ENCODE assay signal across 35 cellular contexts in genomic region chr3:46252980-46253379, GRCh38. TPM values are rescaled to one million over a fixed set of nuclear protein-coding genes. Genes with fewer than 3 reads are reported as not detected.
"Had no signal": no experiment of that assay in that cellular context is flagged by ENCODE, and none has a peak within 500 bp of the region (broad histone marks: within the 10 kb centered on the region; RNA-seq: fewer than 3 reads in every experiment).

No MANE protein-coding gene starts in this region.

- H3K36me3 ChIP-seq: adrenal gland, breast epithelium, MG63, Peyer's patch, SJSA1 had no signal

- H3K27ac Mint-ChIP-seq: activated CD4-positive, alpha-beta memory T cell treated with anti-CD3 and anti-CD28 coated beads, Interleukin-2, amount 10 ng/mL, durations not matched to agents 7 days and 5 days; activated naive CD4-positive, alpha-beta T cell treated with anti-CD3 and anti-CD28 coated beads, Interleukin-2, amount 50 U/mL, for 24 hours; activated T-helper 1 cell treated with anti-CD3 and anti-CD28 coated beads, Interleukin-12 subunit alpha, Interleukin-12 subunit beta, Interleukin-2, Interleukin-4 antibody, amounts not matched to agents 30 ng/mL and 10 ng/mL and 1 ng/mL, durations not matched to agents 14 hours and 24 hours and 36 hours; T-helper 1 cell treated with Interleukin-12 subunit alpha and Interleukin-12 subunit beta and Interleukin-4 antibody, amounts not matched to agents 30 μg/mL and 1 μg/mL, for 36 hours; T-helper 2 cell treated with Interferon-gamma antibody and Interleukin-4, amounts not matched to agents 5 μg/mL and 100 μg/mL, for 36 hours had no signal

- H3K27ac ChIP-seq: adrenal gland, body of pancreas, breast epithelium, Peyer's patch, SJSA1 had no signal

- ATAC-seq: activated CD4-positive, CD25-positive, alpha-beta regulatory T cell treated with anti-CD3 and anti-CD28 coated beads, Interleukin-2, amount 50 U/mL, for 24 hours; activated T-cell treated with anti-CD3 and anti-CD28 coated beads, Interleukin-2, amount 50 U/mL, for 4 hours; body of pancreas; PC-3 had no signal

- H3K9me3 Mint-ChIP-seq: activated naive CD4-positive, alpha-beta T cell treated with anti-CD3 and anti-CD28 coated beads, Interleukin-2, amount 50 U/mL, for 24 hours; activated T-cell treated with anti-CD3 and anti-CD28 coated beads, Interleukin-2, amount 50 U/mL, for 4 hours had no signal

- H3K4me3 Mint-ChIP-seq: activated CD4-positive, alpha-beta memory T cell treated with anti-CD3 and anti-CD28 coated beads, Interleukin-2, amount 10 ng/mL, durations not matched to agents 7 days and 5 days; activated naive CD4-positive, alpha-beta T cell treated with anti-CD3 and anti-CD28 coated beads, Interleukin-2, amount 50 U/mL, for 24 hours; activated T-cell treated with anti-CD3 and anti-CD28 coated beads, Interleukin-2, amount 50 U/mL, for 4 hours; activated T-helper 1 cell treated with anti-CD3 and anti-CD28 coated beads, Interleukin-12 subunit alpha, Interleukin-12 subunit beta, Interleukin-2, Interleukin-4 antibody, amounts not matched to agents 30 ng/mL and 10 ng/mL and 1 ng/mL, durations not matched to agents 14 hours and 24 hours and 36 hours; T-helper 1 cell treated with Interleukin-12 subunit alpha and Interleukin-12 subunit beta and Interleukin-4 antibody, amounts not matched to agents 30 μg/mL and 1 μg/mL, for 36 hours; T-helper 2 cell treated with Interferon-gamma antibody and Interleukin-4, amounts not matched to agents 5 μg/mL and 100 μg/mL, for 36 hours had no signal

- H3K4me1 ChIP-seq: adrenal gland, body of pancreas, breast epithelium, Peyer's patch, SJSA1 had no signal

- H3K9ac ChIP-seq: SK-N-SH had no signal

- H3K27me3 ChIP-seq: adrenal gland, body of pancreas, breast epithelium, MG63, Peyer's patch, SJSA1 had no signal

- H3K9me2 ChIP-seq: SK-N-SH had no signal

- H3K4me3 ChIP-seq: adrenal gland, body of pancreas, breast epithelium, MG63, Peyer's patch, SJSA1 had no signal

- H3K4me1 Mint-ChIP-seq: activated CD4-positive, alpha-beta memory T cell treated with anti-CD3 and anti-CD28 coated beads, Interleukin-2, amount 10 ng/mL, durations not matched to agents 7 days and 5 days; activated naive CD4-positive, alpha-beta T cell treated with anti-CD3 and anti-CD28 coated beads, Interleukin-2, amount 50 U/mL, for 24 hours had no signal

- H3K4me2 ChIP-seq: SK-N-SH had no signal

- H3K36me3 Mint-ChIP-seq: activated naive CD4-positive, alpha-beta T cell treated with anti-CD3 and anti-CD28 coated beads, Interleukin-2, amount 50 U/mL, for 24 hours had no signal

- DNase-seq: activated CD4-positive, alpha-beta memory T cell treated with anti-CD3 and anti-CD28 coated beads, Interleukin-2, amount 10 ng/mL, durations not matched to agents 7 days and 5 days; activated CD4-positive, alpha-beta T cell treated with anti-CD3 and anti-CD28 coated beads for 4 hours; activated CD8-positive, alpha-beta memory T cell treated with anti-CD3 and anti-CD28 coated beads, Interleukin-2, amount 50 U/mL, for 4 hours; activated effector memory CD4-positive, alpha-beta T cell treated with Interleukin-2 at 50 U/mL for 16 hours; activated T-cell treated with anti-CD3 and anti-CD28 coated beads for 4 hours; activated T-cell treated with anti-CD3 and anti-CD28 coated beads, Interleukin-2, amount 50 U/mL, for 4 hours; adrenal gland; body of pancreas; Kasumi-1; KG1; MG63; MV-4-11; NCI-H1092 treated with DMSO at 0.1 percent for 48 hours; NCI-H1417 treated with DMSO at 0.1 percent for 48 hours; NCI-H187 treated with DMSO at 0.1 percent for 48 hours; NCI-H2081; NCI-H345; NCI-H526; NCI-H748 treated with DMSO at 0.1 percent for 48 hours; NK-92 treated with Interleukin-12 subunit alpha and Interleukin-12 subunit beta, amount 100 ng/mL, for 24 hours; PC-3; Peyer's patch; RPMI8226; SHP77 treated with DMSO at 0.1 percent for 48 hours; SK-N-SH had no signal

- H3K9me3 ChIP-seq: adrenal gland, body of pancreas, breast epithelium, MG63, Peyer's patch, SJSA1, SK-N-SH had no signal

RNA-seq across cellular contexts. Expression of gene CCR3, which starts 10.7 kb away (rescaled TPM):
- total RNA-seq: activated T-cell treated with anti-CD3 and anti-CD28 coated beads, Interleukin-2, amount 50 U/mL, for 4 hours; activated T-helper 1 cell treated with anti-CD3 and anti-CD28 coated beads, Interleukin-12 subunit alpha, Interleukin-12 subunit beta, Interleukin-2, Interleukin-4 antibody, amounts not matched to agents 30 ng/mL and 10 ng/mL and 1 ng/mL, durations not matched to agents 14 hours and 24 hours and 36 hours; adrenal gland; astrocyte; body of pancreas; breast epithelium; cardiac septum; NCI-H460; Peyer's patch had no signal
